8 cellular contexts compared by ENCODE assay signal in genomic region chr12:76790564-76791552, GRCh38. TPM values are rescaled to one million over a fixed set of nuclear protein-coding genes. Genes with fewer than 3 reads are reported as not detected.
DNase-seq lines count a peak whose midpoint lies in the region; ATAC-seq, FAIRE-seq and TF ChIP-seq lines count a peak whose summit lies in the region.

No MANE protein-coding gene starts in this region.

- H3K9me3 ChIP-seq in cardiac muscle cell (ENCODE audit: low read depth): no peaks in the 10 kb centered on the region
- no peaks in the 10 kb centered on the region for H3K9me3 ChIP-seq in hepatocyte (ENCODE audit: low read depth)

- H3K27ac ChIP-seq in cardiac muscle cell (no peak overlapping the region), VCaP (peak overlapping the region; percentile 41), hepatocyte (no peak overlapping the region), substantia nigra (ENCODE audit: low read depth, low read length, poor library complexity, severe bottlenecking) (no peak overlapping the region)

- WGBS in hepatocyte (ENCODE audit: low lambda C conversion rate, missing lambda C conversion rate): 44% methylated on average over 4 of the region's 4 CpGs

- peaks cover 91% of the 10 kb centered on the region for H3K79me2 ChIP-seq in hepatocyte

- H3K27me3 ChIP-seq in cardiac muscle cell (no peaks in the 10 kb centered on the region), hepatocyte (no peaks in the 10 kb centered on the region)

- no peaks in the 10 kb centered on the region for H3K9me2 ChIP-seq in hepatocyte (replicated peaks; ENCODE audit: insufficient read depth)

- H3K4me1 ChIP-seq in cardiac muscle cell (ENCODE audit: low read depth) (peaks cover 30% of the 10 kb centered on the region), hepatocyte (ENCODE audit: insufficient read depth) (no peaks in the 10 kb centered on the region)

- H3K4me2 ChIP-seq in hepatocyte: no peak overlapping the region

- TF ChIP-seq CTCF in cardiac muscle cell (IDR thresholded peaks at IDR 0.05; ENCODE audit: low read depth, low read length): peak; percentile 29
- peak; percentile 83 for TF ChIP-seq CTCF in VCaP (conservative IDR thresholded peaks at IDR 0.05)
- TF ChIP-seq CTCF in hepatocyte (IDR thresholded peaks at IDR 0.05; ENCODE audit: poor library complexity): peak; percentile 67

- intact Hi-C loops in cardiac septum (cut with DNase I): loop anchor here (2.0 kb wide), 1 partner anchor 170 kb away; no protein-coding TSS in a partner anchor

- no peaks in the 10 kb centered on the region for H3K36me3 ChIP-seq in cardiac muscle cell
- no peaks in the 10 kb centered on the region for H3K36me3 ChIP-seq in hepatocyte (replicated peaks; ENCODE audit: insufficient read depth, low read depth)

- ATAC-seq in GM19324 (IDR thresholded peaks at IDR 0.05; ENCODE audit: low FRiP score, unreplicated experiment): no peak

- peak; percentile 22 for DNase-seq in cardiac muscle cell (ENCODE audit: low read depth in 1 of 2, low spot score in 1 of 2)
- DNase-seq in cardiac septum (ENCODE audit: low spot score): no peak
- DNase-seq in NAMALWA (ENCODE audit: low spot score): peak; percentile 53
- peak; percentile 41 for DNase-seq in hepatocyte (ENCODE audit: low spot score)
- DNase-seq in urothelium cell line (ENCODE audit: low spot score): peak; percentile 10
- no peak for DNase-seq in substantia nigra (lab: John Stamatoyannopoulos, UW)

- H3K4me3 ChIP-seq in cardiac muscle cell (no peak overlapping the region), hepatocyte (no peak overlapping the region)

- H4K20me1 ChIP-seq in hepatocyte (ENCODE audit: insufficient read depth, poor library complexity, severe bottlenecking): peaks cover 19% of the 10 kb centered on the region

- no peak overlapping the region for H2AFZ ChIP-seq in hepatocyte

- FAIRE-seq in urothelium cell line (lab: Jason Lieb, UNC): no peak

RNA-seq across cellular contexts. Expression of gene ZDHHC17, which starts 26.9 kb away (rescaled TPM):
- total RNA-seq in cardiac muscle cell (21.6 and 29.5 TPM in 2 replicates), cardiac septum (26.8 TPM), hepatocyte (39.8 and 48.6 TPM in 2 replicates)
- polyA plus RNA-seq in cardiac muscle cell (21.1 and 32.0 TPM in 2 replicates), hepatocyte (11.7 and 16.5 TPM in 2 replicates)

Comparison
In these comparisons a context has a peak if more than half of its experiments do, and no peak if none do; other contexts are left out.
1. DNase-seq: peak in cardiac muscle cell (2 of 2), NAMALWA (single experiment), hepatocyte (single experiment) and urothelium cell line (single experiment); none in cardiac septum (single experiment) and substantia nigra (0 of 49).
2. CTCF ChIP-seq: peak in every context shown above with its lines; median percentile 83 in VCaP; 67 in hepatocyte; 29 in cardiac muscle cell.